Comparison of ENCODE assay signal across 13 cellular contexts in the genomic region with DNA sequence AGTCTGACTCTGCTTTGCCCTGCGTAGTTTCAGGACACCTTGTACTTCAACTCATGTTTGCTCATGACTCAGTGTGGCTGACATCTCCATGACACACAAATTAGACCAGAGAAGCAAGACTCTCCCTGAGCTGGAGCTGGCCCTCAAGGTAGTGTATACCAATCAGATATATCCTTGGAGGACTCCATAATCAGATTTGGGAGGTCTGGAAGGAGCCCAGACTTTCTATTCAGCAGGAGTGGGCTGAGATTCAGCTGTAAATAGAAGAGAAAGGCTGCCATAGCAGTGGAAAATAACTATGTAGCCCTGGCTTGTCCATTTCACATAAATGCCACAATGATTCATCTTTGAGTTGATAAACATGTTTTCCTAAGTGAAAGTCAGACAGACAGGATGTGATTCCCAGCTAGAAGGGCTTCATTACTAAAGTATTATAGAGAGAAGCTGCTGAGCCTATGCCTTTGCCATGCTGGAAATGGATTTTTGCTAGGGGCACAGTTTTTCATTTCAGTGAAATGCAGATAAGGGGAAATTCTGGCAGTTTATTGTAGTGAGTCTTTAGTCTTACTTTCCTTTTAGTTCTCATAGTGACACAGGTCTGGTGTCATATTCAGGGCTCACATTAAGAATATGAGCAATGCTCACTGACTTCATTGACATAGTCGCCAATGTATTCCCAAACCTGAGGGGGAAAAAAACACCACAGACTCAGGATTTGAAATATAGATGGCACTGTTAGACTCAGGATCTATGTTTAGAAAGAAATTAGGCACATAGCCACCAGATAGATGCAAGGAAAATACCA.
DNase-seq lines count a peak whose midpoint lies in the region; FAIRE-seq and TF ChIP-seq lines count a peak whose summit lies in the region.
"Had no signal": no experiment of that assay in that cellular context is flagged by ENCODE, and none has a peak within 500 bp of the region (broad histone marks: within the 10 kb centered on the region; RNA-seq: fewer than 3 reads in every experiment).

No MANE protein-coding gene starts in this region.

- DNase-seq in MCF 10A (ENCODE audit: unreplicated experiment) (peak; percentile 84), breast epithelium (ENCODE audit: low spot score in 2 of 2) (no peak), chondrocyte (ENCODE audit: low spot score) (no peak), mesenchymal stem cell (peak; percentile 64), nucleus accumbens (lab: John Stamatoyannopoulos, UW) (no peak), NCI-H1694 (lab: John Stamatoyannopoulos, UW) (no peak), GM12891 (ENCODE audit: insufficient read length, low spot score) (no peak)
- DNase-seq in stimulated activated CD4-positive, alpha-beta T cell treated with anti-CD3 and anti-CD28 coated beads, Interleukin-2, amount 100 ng/mL, for 24 hours = no peak
- DNase-seq: activated naive CD4-positive, alpha-beta T cell; NCI-H2081 treated with DMSO at 0.1 percent for 48 hours; SHP77 treated with DMSO at 0.1 percent for 48 hours; upper lobe of left lung had no signal

- no peaks in the 10 kb centered on the region for H3K4me1 ChIP-seq in breast epithelium
- peaks cover 2% of the 10 kb centered on the region for H3K4me1 ChIP-seq in mesenchymal stem cell (ENCODE audit: control insufficient read depth, insufficient read depth, low read depth, low read length)
- H3K4me1 ChIP-seq: parathyroid adenoma, upper lobe of left lung had no signal

- CTCF ChIA-PET in MCF 10A (lab: Yijun Ruan, JAX) = interaction anchor here (1.0 to 1.8 kb wide), 4 partner anchors 10 to 624 kb away, joined by 4 to 5 read pairs (median 5); no protein-coding TSS in a partner anchor

- H3K4me3 ChIP-seq in breast epithelium (no peak overlapping the region), mesenchymal stem cell (ENCODE audit: insufficient read depth in 1 of 2, low read depth in 1 of 2, low read length in 2 of 2) (no peak overlapping the region)
- H3K4me3 ChIP-seq: upper lobe of left lung had no signal

- POLR2A ChIA-PET in MCF 10A (lab: Yijun Ruan, JAX) = interaction anchor here (0.5 to 2.1 kb wide), 5 partner anchors 10 to 480 kb away, joined by 3 to 10 read pairs (median 6); no protein-coding TSS in a partner anchor

- no peaks in the 10 kb centered on the region for H3K36me3 Mint-ChIP-seq in MCF 10A (ENCODE audit: insufficient read depth, unreplicated experiment)
- H3K36me3 Mint-ChIP-seq in chondrocyte (ENCODE audit: low read depth) = no peaks in the 10 kb centered on the region

- no peak overlapping the region for H2BK12ac ChIP-seq in mesenchymal stem cell (ENCODE audit: low read length in 2 of 2)

- H3K9ac ChIP-seq in mesenchymal stem cell (ENCODE audit: low read length) = no peak overlapping the region
- H3K9ac ChIP-seq: parathyroid adenoma had no signal

- H3K14ac ChIP-seq in mesenchymal stem cell (ENCODE audit: low read length in 2 of 2) = no peak overlapping the region

- no peak overlapping the region for H3K18ac ChIP-seq in mesenchymal stem cell (ENCODE audit: low read depth in 1 of 2, low read length in 2 of 2)

- H4K91ac ChIP-seq in mesenchymal stem cell (ENCODE audit: low read length) = no peak overlapping the region

- H2BK5ac ChIP-seq in mesenchymal stem cell (ENCODE audit: low read depth, low read length, poor library complexity, severe bottlenecking) = no peak overlapping the region

- TSS peak; percentile 91 for BruUV-seq in MCF 10A (replicated peaks; lab: Mats Ljungman, UMichigan)

- peak overlapping the region; percentile 100 for H3K27ac Mint-ChIP-seq in MCF 10A (ENCODE audit: low read depth, unreplicated experiment)
- peak overlapping the region; percentile 90 for H3K27ac Mint-ChIP-seq in chondrocyte (ENCODE audit: unreplicated experiment)

- H3K4me3 Mint-ChIP-seq in MCF 10A (ENCODE audit: unreplicated experiment) (peak overlapping the region; percentile 60), chondrocyte (ENCODE audit: unreplicated experiment) (no peak overlapping the region)

- H3K9me3 Mint-ChIP-seq in MCF 10A (ENCODE audit: unreplicated experiment) (no peaks in the 10 kb centered on the region), chondrocyte (ENCODE audit: low read depth) (peaks cover 3% of the 10 kb centered on the region)

- no peak overlapping the region for H4K8ac ChIP-seq in mesenchymal stem cell (ENCODE audit: low read length)

- no peak overlapping the region for H2BK120ac ChIP-seq in mesenchymal stem cell (ENCODE audit: low read depth, low read length)

- TF ChIP-seq POLR2A in breast epithelium (IDR thresholded peaks at IDR 0.05) = no peak
- no peak for TF ChIP-seq POLR2A in GM12891 (IDR thresholded peaks at IDR 0.05; ENCODE audit: low read depth, low read length)

- H3K4me1 Mint-ChIP-seq in MCF 10A (ENCODE audit: insufficient read depth, unreplicated experiment) (peaks cover 33% of the 10 kb centered on the region), chondrocyte (ENCODE audit: low read depth) (peaks cover 11% of the 10 kb centered on the region)

- H3K9me3 ChIP-seq in breast epithelium (no peaks in the 10 kb centered on the region), mesenchymal stem cell (ENCODE audit: control insufficient read depth, low read length) (no peaks in the 10 kb centered on the region)
- H3K9me3 ChIP-seq: upper lobe of left lung had no signal

- H3K23ac ChIP-seq in mesenchymal stem cell (ENCODE audit: low read length in 2 of 2) = no peak overlapping the region

- H3K27ac ChIP-seq in breast epithelium (peak overlapping the region in 1 of 2 donors; percentile 59), mesenchymal stem cell (ENCODE audit: low read length, poor library complexity, severe bottlenecking) (peak overlapping the region; percentile 32)
- H3K27ac ChIP-seq: parathyroid adenoma, upper lobe of left lung had no signal

- H3K27me3 Mint-ChIP-seq in MCF 10A (ENCODE audit: insufficient read depth, unreplicated experiment) (no peaks in the 10 kb centered on the region), chondrocyte (ENCODE audit: low read depth) (peaks cover 8% of the 10 kb centered on the region)

- no peak overlapping the region for H2AK5ac ChIP-seq in mesenchymal stem cell (ENCODE audit: low read length, severe bottlenecking)

- no peak overlapping the region for H3K4ac ChIP-seq in mesenchymal stem cell (ENCODE audit: low read depth in 1 of 2, low read length in 2 of 2)

- no peaks in the 10 kb centered on the region for H3K79me1 ChIP-seq in mesenchymal stem cell (replicated peaks; ENCODE audit: low read length, poor library complexity, severe bottlenecking)

- no peak overlapping the region for H2BK15ac ChIP-seq in mesenchymal stem cell (ENCODE audit: low read depth, poor library complexity, severe bottlenecking)

- WGBS in mesenchymal stem cell = 14% methylated on average over 1 of the region's 2 CpGs

- TF ChIP-seq CTCF in MCF 10A (IDR thresholded peaks at IDR 0.05; ENCODE audit: unreplicated experiment) (no peak), breast epithelium (IDR thresholded peaks at IDR 0.05) (no peak), chondrocyte (IDR thresholded peaks at IDR 0.05) (no peak)

- H3K27me3 ChIP-seq in breast epithelium = no peaks in the 10 kb centered on the region
- no peaks in the 10 kb centered on the region for H3K27me3 ChIP-seq in mesenchymal stem cell (ENCODE audit: control insufficient read depth in 1 of 2, insufficient read depth in 1 of 2, low read length in 2 of 2)
- H3K27me3 ChIP-seq: upper lobe of left lung had no signal

- H3K4me2 ChIP-seq in mesenchymal stem cell (ENCODE audit: low read length, poor library complexity, severe bottlenecking) = no peak overlapping the region

- no peak overlapping the region for H2AFZ ChIP-seq in mesenchymal stem cell (ENCODE audit: low read depth, low read length)
- H2AFZ ChIP-seq: parathyroid adenoma had no signal

- FAIRE-seq in GM12891 (lab: Jason Lieb, UNC) = no peak

- H3K36me3 ChIP-seq in breast epithelium (no peaks in the 10 kb centered on the region), mesenchymal stem cell (ENCODE audit: control insufficient read depth in 1 of 2, insufficient read depth in 2 of 2, low read depth in 1 of 2, low read length in 2 of 2) (no peaks in the 10 kb centered on the region)
- H3K36me3 ChIP-seq: upper lobe of left lung had no signal

- intact Hi-C loops in MCF 10A (cut with micrococcal nuclease) = loop anchor here (1.0 kb wide), 1 partner anchor 225 kb away; no protein-coding TSS in a partner anchor
- intact Hi-C loops in breast epithelium (cut with DNase I; ENCODE audit: low total_unique reads) = no loop called here

TF ChIP-seq in GM12891, 5 proteins besides CTCF, POLR2A, EP300 and RAD21:
- TF ChIP-seq TAF1 (IDR thresholded peaks at IDR 0.05; ENCODE audit: low read depth, low read length) (no peak), SPI1 (IDR thresholded peaks at IDR 0.05; ENCODE audit: low read depth, low read length) (no peak), POU2F2 (IDR thresholded peaks at IDR 0.05; ENCODE audit: low read depth, low read length) (no peak), PAX5 (IDR thresholded peaks at IDR 0.05; ENCODE audit: insufficient read depth, low read length, severe bottlenecking) (no peak), POLR2AphosphoS5 (IDR thresholded peaks at IDR 0.05; ENCODE audit: low read depth, low read length) (no peak)
TF ChIP-seq in GM12891: peak in this region for 0.

Comparison
In these comparisons a context has a peak if more than half of its experiments do, and no peak if none do; other contexts are left out.
1. DNase-seq: peak in MCF 10A (single experiment) and mesenchymal stem cell (single experiment); none in breast epithelium (0 of 2), chondrocyte (single experiment), nucleus accumbens (0 of 56), NCI-H1694 (single experiment), GM12891 (single experiment) and stimulated activated CD4-positive, alpha-beta T cell treated with anti-CD3 and anti-CD28 coated beads, Interleukin-2, amount 100 ng/mL, for 24 hours (0 of 2).